Comparison of ENCODE assay signal across 8 cellular contexts in the genomic region with DNA sequence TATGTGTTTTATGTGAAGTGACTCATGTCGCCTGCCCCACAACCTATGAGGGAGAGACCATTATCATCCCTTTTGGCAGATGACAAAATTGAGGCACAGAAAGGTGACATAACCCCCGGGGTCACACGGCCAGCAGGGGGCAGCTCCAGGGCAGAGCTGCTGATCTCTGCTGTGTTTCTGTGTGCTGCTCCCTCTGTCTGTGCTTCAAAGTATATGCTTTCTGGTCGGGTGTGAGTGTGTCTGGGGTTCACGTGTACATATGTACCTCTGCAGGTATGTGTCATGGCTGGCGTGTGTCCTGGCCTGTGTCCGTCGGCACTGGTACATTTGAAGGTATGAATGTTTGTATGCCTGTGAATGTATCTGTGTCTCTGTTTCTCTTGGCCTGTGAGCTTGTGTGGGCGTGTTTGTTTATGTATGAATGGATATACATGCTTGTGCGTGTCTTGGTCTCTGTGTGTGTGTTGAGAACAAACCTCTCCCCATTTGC. TPM values are rescaled to one million over a fixed set of nuclear protein-coding genes. Genes with fewer than 3 reads are reported as not detected.
A peak's percentile ranks its signal among the peaks of the same experiment; 100 is the strongest.
DNase-seq lines count a peak whose midpoint lies in the region; ATAC-seq and TF ChIP-seq lines count a peak whose summit lies in the region.

No MANE protein-coding gene starts in this region.

- TF ChIP-seq POLR2A in testis (IDR thresholded peaks at IDR 0.05), result no peak

- POLR2A ChIA-PET in naive thymus-derived CD8-positive, alpha-beta T cell (lab: Charles Lee), result interaction anchor here (0.7 to 1.7 kb wide), 4 partner anchors 8 to 23 kb away, joined by 3 to 7 read pairs (median 4); no protein-coding TSS in a partner anchor

- H3K36me3 Mint-ChIP-seq in naive thymus-derived CD8-positive, alpha-beta T cell, result peaks cover 0 to 18% (median 0%) of the 10 kb centered on the region in 3 donors

- intact Hi-C loops in testis (cut with DNase I; ENCODE audit: low total_unique reads), result no loop called here

- WGBS in testis, 2 donors, result 70 to 73% methylated on average over 10 of the region's 10 CpGs

- peaks cover 33 to 50% (median 45%) of the 10 kb centered on the region in 4 donors for H3K4me1 Mint-ChIP-seq in naive thymus-derived CD8-positive, alpha-beta T cell

- H3K4me3 ChIP-seq in testis, result no peak overlapping the region

- H3K27me3 ChIP-seq in testis, result no peaks in the 10 kb centered on the region

- peak overlapping the region in 5 of 10 donors; percentile 0 to 70 (median 34) for H3K4me3 Mint-ChIP-seq in naive thymus-derived CD8-positive, alpha-beta T cell

- H3K27ac Mint-ChIP-seq in naive thymus-derived CD8-positive, alpha-beta T cell, result peak overlapping the region in 5 of 10 donors; percentile 8 to 86 (median 50)

- no peaks in the 10 kb centered on the region for H3K9me3 Mint-ChIP-seq in naive thymus-derived CD8-positive, alpha-beta T cell

- no peaks in the 10 kb centered on the region for H3K9me3 ChIP-seq in testis

- H3K27ac ChIP-seq in testis, result no peak overlapping the region

- no peaks in the 10 kb centered on the region for H3K27me3 Mint-ChIP-seq in naive thymus-derived CD8-positive, alpha-beta T cell

- H3K36me3 ChIP-seq in testis (ENCODE audit: low read depth, missing control alignments), result no peaks in the 10 kb centered on the region

- TF ChIP-seq CTCF in testis (IDR thresholded peaks at IDR 0.05), result peak in 2 of 3 experiments; percentile 28 to 55

- peak; percentile 10 to 22 for ATAC-seq in naive thymus-derived CD8-positive, alpha-beta T cell
- no peak for ATAC-seq in GM18873 (IDR thresholded peaks at IDR 0.05; ENCODE audit: low FRiP score, unreplicated experiment)

- H3K4me1 ChIP-seq in testis, result peaks cover 17% of the 10 kb centered on the region

- DNase-seq in SKM-1 treated with dmso at 0.1 percent for 144 hours (lab: John Stamatoyannopoulos, UW; ENCODE audit: unreplicated experiment) (peak; percentile 45), SKM-1 (lab: John Stamatoyannopoulos, UW; ENCODE audit: unreplicated experiment) (no peak), NCI-H146 (lab: John Stamatoyannopoulos, UW) (peak; percentile 27), dermis microvascular lymphatic vessel endothelial cell (ENCODE audit: low read depth in 2 of 2) (peak; percentile 39 to 63), testis (peak; percentile 36)
- DNase-seq in activated CD4-positive, alpha-beta T cell treated with anti-CD3 and anti-CD28 coated beads for 48 hours, result peak; percentile 88
- peak; percentile 48 to 84 (median 64) for DNase-seq in naive thymus-derived CD8-positive, alpha-beta T cell

RNA-seq across cellular contexts. Expression of gene LIPE, which starts 7.1 kb away (rescaled TPM):
- total RNA-seq in dermis microvascular lymphatic vessel endothelial cell (5.0 and 6.3 TPM in 2 replicates), testis (10 to 100 TPM; 49.2 to 73.5 TPM)
- total RNA-seq in naive thymus-derived CD8-positive, alpha-beta T cell, result 10 to 100 TPM; 29.5 TPM
- polyA plus RNA-seq in naive thymus-derived CD8-positive, alpha-beta T cell, result 1 to 10 TPM; 4.2 to 9.6 (median 8.0) TPM
- 131 TPM for polyA plus RNA-seq in testis (ENCODE audit: insufficient read depth, low read depth, low replicate concordance)

RNA-seq across cellular contexts. Expression of gene CXCL17, which starts 22.6 kb away (rescaled TPM):
- not detected in 2 replicates for total RNA-seq in dermis microvascular lymphatic vessel endothelial cell
- total RNA-seq in naive thymus-derived CD8-positive, alpha-beta T cell, result not detected
- not detected for polyA plus RNA-seq in naive thymus-derived CD8-positive, alpha-beta T cell
- total RNA-seq in testis, result not detected
- polyA plus RNA-seq in testis (ENCODE audit: insufficient read depth, low read depth, low replicate concordance), result not detected

RNA-seq across cellular contexts. Expression of gene CNFN, which starts 30.0 kb away (rescaled TPM):
- total RNA-seq in dermis microvascular lymphatic vessel endothelial cell (0.13 TPM in 1 of 2 replicates, not detected in the other), testis (1 to 10 TPM; 1.9 to 5.0 TPM)
- not detected for total RNA-seq in naive thymus-derived CD8-positive, alpha-beta T cell
- under 1 TPM; 0.44 to 0.88 (median 0.68) TPM for polyA plus RNA-seq in naive thymus-derived CD8-positive, alpha-beta T cell
- polyA plus RNA-seq in testis (ENCODE audit: insufficient read depth, low read depth, low replicate concordance), result 2.2 TPM
